ENCODE assay signal across 29 cellular contexts in the genomic region with DNA sequence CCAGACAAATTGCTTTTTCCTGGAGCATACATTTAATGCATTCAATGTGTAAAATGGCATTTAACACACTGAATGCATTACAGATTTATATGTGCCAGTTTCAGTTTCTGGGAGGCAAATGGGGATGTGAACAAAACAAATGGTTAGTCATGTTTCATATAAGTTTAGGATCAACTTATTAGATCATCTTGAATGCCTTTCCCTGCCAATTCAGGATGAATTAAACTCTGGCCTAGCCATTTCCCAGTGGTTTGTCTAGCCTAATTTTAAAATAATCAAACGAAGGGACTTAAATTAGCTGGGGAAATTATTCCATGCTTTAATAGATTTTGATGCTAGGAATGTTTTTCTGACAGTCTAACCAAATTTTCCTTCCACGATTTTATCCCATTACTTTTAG.
"Had no signal": no experiment of that assay in that cellular context is flagged by ENCODE, and none has a peak within 500 bp of the region (broad histone marks: within the 10 kb centered on the region; RNA-seq: fewer than 3 reads in every experiment).

No MANE protein-coding gene starts in this region.

- H3K4me3 ChIP-seq: ascending aorta, body of pancreas, cardiac muscle cell, SJSA1 had no signal

- ATAC-seq: activated CD8-positive, alpha-beta T cell treated with anti-CD3 and anti-CD28 coated beads, Interleukin-2, amount 10 ng/mL, durations not matched to agents 7 days and 5 days; body of pancreas; Panc1; Right ventricle myocardium inferior; T-helper 17 cell; WTC11 had no signal

- H3K4me1 ChIP-seq: ascending aorta, body of pancreas, SJSA1 had no signal

- H3K27ac ChIP-seq: ascending aorta, body of pancreas, cardiac muscle cell, SJSA1 had no signal

- DNase-seq: activated CD4-positive, alpha-beta T cell treated with anti-CD3 and anti-CD28 coated beads for 48 hours; activated CD4-positive, alpha-beta T cell treated with anti-CD3 and anti-CD28 coated beads, Interleukin-2, amount 50 U/mL, for 4 hours; activated CD4-positive, CD25-positive, alpha-beta regulatory T cell treated with anti-CD3 and anti-CD28 coated beads, Interleukin-2, amount 50 U/mL, for 72 hours; activated CD8-positive, alpha-beta memory T cell treated with anti-CD3 and anti-CD28 coated beads, Interleukin-2, amount 50 U/mL, for 48 hours; activated CD8-positive, alpha-beta T cell treated with anti-CD3 and anti-CD28 coated beads, Interleukin-2, amount 10 ng/mL, durations not matched to agents 7 days and 5 days; activated naive CD4-positive, alpha-beta T cell treated with anti-CD3 and anti-CD28 coated beads, Interleukin-2, amount 50 U/mL, for 16 hours; activated naive CD8-positive, alpha-beta T cell treated with anti-CD3 and anti-CD28 coated beads, Interleukin-2, amount 10 ng/mL, durations not matched to agents 7 days and 5 days; activated T-cell treated with anti-CD3 and anti-CD28 coated beads, Interleukin-2, amount 50 U/mL, for 1 hour; body of pancreas; KG1; NCI-H1092; NCI-H1417; NCI-H2029; NCI-H2107; NCI-H2171 treated with DMSO at 0.1 percent for 48 hours; NCI-H226; NCI-H526; NCI-H82; NK-92 treated with Interleukin-12 subunit alpha and Interleukin-12 subunit beta, amount 100 ng/mL, for 24 hours; OCI-M1; RPMI8226; T-helper 17 cell; T-helper 9 cell had no signal

- H3K9me3 ChIP-seq: ascending aorta, body of pancreas, SJSA1 had no signal

- H3K27me3 ChIP-seq: ascending aorta, body of pancreas, cardiac muscle cell, SJSA1 had no signal

- H3K36me3 ChIP-seq: ascending aorta, cardiac muscle cell, SJSA1 had no signal
